Comparison of ENCODE assay signal across 1 cellular context in genomic region chr15:51681303-51681963, GRCh38.
TF ChIP-seq lines count a peak whose summit lies in the region.

Gene SCG3 (plus strand): TSS chr15:51681503. CDS start chr15:51681756, 253 bp downstream.

TF ChIP-seq in HEK293, 187 proteins besides CTCF, POLR2A, EP300 and RAD21 (continued from another document):
- TF ChIP-seq, protein P1, sequence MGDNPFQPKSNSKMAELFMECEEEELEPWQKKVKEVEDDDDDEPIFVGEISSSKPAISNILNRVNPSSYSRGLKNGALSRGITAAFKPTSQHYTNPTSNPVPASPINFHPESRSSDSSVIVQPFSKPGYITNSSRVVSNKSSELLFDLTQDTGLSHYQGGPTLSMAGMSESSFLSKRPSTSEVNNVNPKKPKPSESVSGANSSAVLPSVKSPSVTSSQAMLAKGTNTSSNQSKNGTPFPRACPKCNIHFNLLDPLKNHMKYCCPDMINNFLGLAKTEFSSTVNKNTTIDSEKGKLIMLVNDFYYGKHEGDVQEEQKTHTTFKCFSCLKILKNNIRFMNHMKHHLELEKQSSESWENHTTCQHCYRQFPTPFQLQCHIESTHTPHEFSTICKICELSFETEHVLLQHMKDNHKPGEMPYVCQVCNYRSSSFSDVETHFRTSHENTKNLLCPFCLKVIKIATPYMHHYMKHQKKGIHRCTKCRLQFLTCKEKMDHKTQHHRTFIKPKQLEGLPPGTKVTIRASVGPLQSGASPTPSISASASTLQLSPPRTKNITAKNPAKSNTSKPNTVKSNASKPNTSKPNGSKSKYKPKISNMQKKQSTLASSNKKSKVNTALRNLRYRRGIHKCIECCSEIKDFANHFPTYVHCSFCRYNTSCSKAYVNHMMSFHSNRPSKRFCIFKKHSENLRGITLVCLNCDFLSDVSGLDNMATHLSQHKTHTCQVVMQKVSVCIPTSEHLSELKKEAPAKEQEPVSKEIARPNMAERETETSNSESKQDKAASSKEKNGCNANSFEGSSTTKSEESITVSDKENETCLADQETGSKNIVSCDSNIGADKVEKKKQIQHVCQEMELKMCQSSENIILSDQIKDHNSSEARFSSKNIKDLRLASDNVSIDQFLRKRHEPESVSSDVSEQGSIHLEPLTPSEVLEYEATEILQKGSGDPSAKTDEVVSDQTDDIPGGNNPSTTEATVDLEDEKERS (tag by site-specific recombination; IDR thresholded peaks at IDR 0.05) = no peak
- TF ChIP-seq ZNF146 (tag by site-specific recombination; IDR thresholded peaks at IDR 0.05) (no peak), PBX3 (CRISPR knock-in tag; IDR thresholded peaks at IDR 0.05) (no peak), SP7 (tag by site-specific recombination; IDR thresholded peaks at IDR 0.05) (0 out of 2 replicates have a peak, but pooled peaks have one; percentile 21), ZNF157 (tag by site-specific recombination; IDR thresholded peaks at IDR 0.05) (no peak), ZXDB (tag by site-specific recombination; IDR thresholded peaks at IDR 0.05) (0 out of 2 replicates have a peak, but pooled peaks have one; percentile 30), ZNF776 (tag by site-specific recombination; IDR thresholded peaks at IDR 0.05; ENCODE audit: borderline replicate concordance) (no peak), ZBTB8A (tag by site-specific recombination; IDR thresholded peaks at IDR 0.05) (peak; percentile 38; the same call in 1 of the 2 replicates), KLF1 (tag by site-specific recombination; IDR thresholded peaks at IDR 0.05) (peak; percentile 62), ZFP69B (tag by site-specific recombination; IDR thresholded peaks at IDR 0.05) (no peak), ZBTB49 (tag by site-specific recombination; IDR thresholded peaks at IDR 0.05; ENCODE audit: low read depth) (no peak)
- TF ChIP-seq, protein P2, sequence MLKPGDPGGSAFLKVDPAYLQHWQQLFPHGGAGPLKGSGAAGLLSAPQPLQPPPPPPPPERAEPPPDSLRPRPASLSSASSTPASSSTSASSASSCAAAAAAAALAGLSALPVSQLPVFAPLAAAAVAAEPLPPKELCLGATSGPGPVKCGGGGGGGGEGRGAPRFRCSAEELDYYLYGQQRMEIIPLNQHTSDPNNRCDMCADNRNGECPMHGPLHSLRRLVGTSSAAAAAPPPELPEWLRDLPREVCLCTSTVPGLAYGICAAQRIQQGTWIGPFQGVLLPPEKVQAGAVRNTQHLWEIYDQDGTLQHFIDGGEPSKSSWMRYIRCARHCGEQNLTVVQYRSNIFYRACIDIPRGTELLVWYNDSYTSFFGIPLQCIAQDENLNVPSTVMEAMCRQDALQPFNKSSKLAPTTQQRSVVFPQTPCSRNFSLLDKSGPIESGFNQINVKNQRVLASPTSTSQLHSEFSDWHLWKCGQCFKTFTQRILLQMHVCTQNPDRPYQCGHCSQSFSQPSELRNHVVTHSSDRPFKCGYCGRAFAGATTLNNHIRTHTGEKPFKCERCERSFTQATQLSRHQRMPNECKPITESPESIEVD (tag by site-specific recombination; IDR thresholded peaks at IDR 0.05) = no peak
- TF ChIP-seq, protein P3, sequence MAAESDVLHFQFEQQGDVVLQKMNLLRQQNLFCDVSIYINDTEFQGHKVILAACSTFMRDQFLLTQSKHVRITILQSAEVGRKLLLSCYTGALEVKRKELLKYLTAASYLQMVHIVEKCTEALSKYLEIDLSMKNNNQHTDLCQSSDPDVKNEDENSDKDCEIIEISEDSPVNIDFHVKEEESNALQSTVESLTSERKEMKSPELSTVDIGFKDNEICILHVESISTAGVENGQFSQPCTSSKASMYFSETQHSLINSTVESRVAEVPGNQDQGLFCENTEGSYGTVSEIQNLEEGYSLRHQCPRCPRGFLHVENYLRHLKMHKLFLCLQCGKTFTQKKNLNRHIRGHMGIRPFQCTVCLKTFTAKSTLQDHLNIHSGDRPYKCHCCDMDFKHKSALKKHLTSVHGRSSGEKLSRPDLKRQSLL (tag by site-specific recombination; IDR thresholded peaks at IDR 0.05) = peak; percentile 24; the same call in 1 of the 2 replicates
